In the genomic region with DNA sequence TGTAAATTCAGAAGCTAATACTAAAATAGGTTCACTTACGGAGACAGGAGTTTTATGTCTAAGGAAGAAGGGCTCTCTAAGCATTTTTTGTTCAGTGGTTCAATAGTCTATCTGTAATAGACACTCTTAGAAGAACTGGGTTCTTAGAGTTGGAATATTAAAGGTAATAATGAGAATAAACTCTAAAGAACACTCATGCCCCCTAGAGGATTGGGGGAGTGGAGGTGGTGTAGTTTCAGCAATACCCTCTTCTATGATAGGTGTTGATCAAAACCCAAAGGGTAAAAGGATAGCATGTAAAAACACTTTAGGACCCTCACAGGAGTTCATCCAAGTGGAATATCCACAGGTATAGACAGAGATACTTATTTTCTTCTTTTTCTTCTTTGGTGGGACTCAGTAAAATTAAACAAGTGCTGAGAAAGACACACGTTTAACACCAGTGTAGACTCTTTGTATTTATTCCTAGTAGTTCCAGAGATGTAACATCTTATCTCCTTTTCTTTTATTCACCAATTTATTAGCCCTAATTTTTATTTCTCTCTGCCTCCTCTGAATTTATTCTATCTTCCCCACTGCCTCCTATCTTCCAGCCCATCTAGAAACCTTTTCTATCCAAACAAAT, we compare ENCODE assay signal across 9 cellular contexts. TPM values are rescaled to one million over a fixed set of nuclear protein-coding genes. Genes with fewer than 3 reads are reported as not detected.
DNase-seq lines count a peak whose midpoint lies in the region; ATAC-seq, FAIRE-seq and TF ChIP-seq lines count a peak whose summit lies in the region.
"Had no signal": no experiment of that assay in that cellular context is flagged by ENCODE, and none has a peak within 500 bp of the region (broad histone marks: within the 10 kb centered on the region; RNA-seq: fewer than 3 reads in every experiment).

No MANE protein-coding gene starts in this region.

- intact Hi-C loops in left cardiac atrium (cut with DNase I): loop anchor here (2.0 to 5.0 kb wide), 4 partner anchors 112 to 177 kb away; no protein-coding TSS in a partner anchor

- H3F3A ChIP-seq in GM23338 (replicated peaks; ENCODE audit: low read depth): peaks cover 3% of the 10 kb centered on the region; the same call in 1 of the 2 replicates

- H3K27me3 ChIP-seq in GM23338 (ENCODE audit: insufficient read depth): no peaks in the 10 kb centered on the region
- H3K27me3 ChIP-seq in small intestine (ENCODE audit: control insufficient read depth in 2 of 2, insufficient read depth in 2 of 2, low read length in 2 of 2): no peaks in the 10 kb centered on the region

- no peaks in the 10 kb centered on the region for H4K20me1 ChIP-seq in GM23338 (replicated peaks; ENCODE audit: insufficient read depth)

- no peak overlapping the region for H2AFZ ChIP-seq in GM23338

- H3K36me3 Mint-ChIP-seq in GM23338 (ENCODE audit: low read depth): peaks cover 20% of the 10 kb centered on the region
- H3K36me3 Mint-ChIP-seq: activated naive CD8-positive, alpha-beta T cell treated with anti-CD3 and anti-CD28 coated beads, Interleukin-2, amount 10 ng/mL, durations not matched to agents 7 days and 5 days had no signal

- H3K9me3 ChIP-seq in small intestine (ENCODE audit: control insufficient read depth, low read depth): no peaks in the 10 kb centered on the region

- H3K9me2 ChIP-seq in GM23338 (ENCODE audit: insufficient read depth): no peaks in the 10 kb centered on the region

- H3K4me3 Mint-ChIP-seq in GM23338: no peak overlapping the region
- H3K4me3 Mint-ChIP-seq: activated naive CD8-positive, alpha-beta T cell treated with anti-CD3 and anti-CD28 coated beads, Interleukin-2, amount 10 ng/mL, durations not matched to agents 7 days and 5 days had no signal

- H3K4me2 ChIP-seq in GM23338: no peak overlapping the region

- H3K4me1 Mint-ChIP-seq in GM23338: no peaks in the 10 kb centered on the region
- H3K4me1 Mint-ChIP-seq: activated naive CD8-positive, alpha-beta T cell treated with anti-CD3 and anti-CD28 coated beads, Interleukin-2, amount 10 ng/mL, durations not matched to agents 7 days and 5 days had no signal

- peaks cover 2% of the 10 kb centered on the region for H3K27me3 Mint-ChIP-seq in GM23338 (ENCODE audit: insufficient read depth, low read depth, poor library complexity)

- peak; percentile 80 to 82 for TF ChIP-seq CTCF in GM23338 (conservative IDR thresholded peaks at IDR 0.05; ENCODE audit: low read depth in 2 of 2)

- peak; percentile 23 for FAIRE-seq in small intestine (lab: Jason Lieb, UNC)

- no peak overlapping the region for H3K4me3 ChIP-seq in GM23338
- H3K4me3 ChIP-seq in small intestine (ENCODE audit: low read depth in 1 of 2, low read length in 2 of 2): no peak overlapping the region

- no peaks in the 10 kb centered on the region for H3K4me1 ChIP-seq in GM23338 (ENCODE audit: insufficient read depth)
- no peaks in the 10 kb centered on the region for H3K4me1 ChIP-seq in small intestine (ENCODE audit: control insufficient read depth in 2 of 2, insufficient read depth in 1 of 2, low read depth in 1 of 2, low read length in 1 of 2)

- H3K36me3 ChIP-seq in GM23338 (ENCODE audit: insufficient read depth) (0 out of 2 replicates have a peak, but pooled peaks cover 3% of the 10 kb centered on the region), small intestine (ENCODE audit: control insufficient read depth in 2 of 2, insufficient read depth in 2 of 2, low read length in 2 of 2) (peaks cover 0 to 9% of the 10 kb centered on the region in 2 donors)

- ATAC-seq in GM23338: peak; percentile 78
- peak; percentile 41 to 74 for ATAC-seq in left cardiac atrium
- no peak for ATAC-seq in HG02759 (IDR thresholded peaks at IDR 0.05; ENCODE audit: unreplicated experiment)

- H3K79me2 ChIP-seq in GM23338 (replicated peaks; ENCODE audit: insufficient read depth): no peaks in the 10 kb centered on the region

- WGBS in small intestine, 3 donors: 67 to 83% (median 74%) methylated on average over 2 of the region's 2 CpGs

- H3K9me3 Mint-ChIP-seq in GM23338: no peaks in the 10 kb centered on the region
- H3K9me3 Mint-ChIP-seq: activated naive CD8-positive, alpha-beta T cell treated with anti-CD3 and anti-CD28 coated beads, Interleukin-2, amount 10 ng/mL, durations not matched to agents 7 days and 5 days had no signal

- DNase-seq in NOMO-1 (lab: John Stamatoyannopoulos, UW; ENCODE audit: unreplicated experiment in 2 of 2) (peak; percentile 35 to 40), NOMO-1 treated with DMSO at 0.1 percent for 48 hours (lab: John Stamatoyannopoulos, UW; ENCODE audit: unreplicated experiment) (no peak), GM23338 (ENCODE audit: low spot score) (peak; percentile 78), NCI-H2107 treated with DMSO at 0.1 percent for 48 hours (lab: John Stamatoyannopoulos, UW; ENCODE audit: unreplicated experiment) (peak; percentile 30), left cardiac atrium (no peak), small intestine (peak; percentile 62)
- peak; percentile 10 to 20 for DNase-seq in activated CD4-positive, alpha-beta T cell treated with anti-CD3 and anti-CD28 coated beads, Interleukin-2, amount 50 U/mL, for 4 hours
- DNase-seq: activated naive CD8-positive, alpha-beta T cell treated with anti-CD3 and anti-CD28 coated beads, Interleukin-2, amount 10 ng/mL, durations not matched to agents 7 days and 5 days had no signal

- H3K27ac ChIP-seq in GM23338 (ENCODE audit: low read depth) (no peak overlapping the region), small intestine (ENCODE audit: low read depth in 1 of 2, low read length in 1 of 2) (no peak overlapping the region)

- H3K27ac Mint-ChIP-seq in GM23338: no peak overlapping the region
- H3K27ac Mint-ChIP-seq: activated naive CD8-positive, alpha-beta T cell treated with anti-CD3 and anti-CD28 coated beads, Interleukin-2, amount 10 ng/mL, durations not matched to agents 7 days and 5 days had no signal

TF ChIP-seq in GM23338, 12 proteins besides CTCF, POLR2A, EP300 and RAD21 (continues in another document):
- TF ChIP-seq ZNF331 (CRISPR knock-in tag; IDR thresholded peaks at IDR 0.05; ENCODE audit: low read depth): no peak
- TF ChIP-seq ZNF114 (CRISPR knock-in tag; IDR thresholded peaks at IDR 0.05): no peak
- TF ChIP-seq, protein P1, sequence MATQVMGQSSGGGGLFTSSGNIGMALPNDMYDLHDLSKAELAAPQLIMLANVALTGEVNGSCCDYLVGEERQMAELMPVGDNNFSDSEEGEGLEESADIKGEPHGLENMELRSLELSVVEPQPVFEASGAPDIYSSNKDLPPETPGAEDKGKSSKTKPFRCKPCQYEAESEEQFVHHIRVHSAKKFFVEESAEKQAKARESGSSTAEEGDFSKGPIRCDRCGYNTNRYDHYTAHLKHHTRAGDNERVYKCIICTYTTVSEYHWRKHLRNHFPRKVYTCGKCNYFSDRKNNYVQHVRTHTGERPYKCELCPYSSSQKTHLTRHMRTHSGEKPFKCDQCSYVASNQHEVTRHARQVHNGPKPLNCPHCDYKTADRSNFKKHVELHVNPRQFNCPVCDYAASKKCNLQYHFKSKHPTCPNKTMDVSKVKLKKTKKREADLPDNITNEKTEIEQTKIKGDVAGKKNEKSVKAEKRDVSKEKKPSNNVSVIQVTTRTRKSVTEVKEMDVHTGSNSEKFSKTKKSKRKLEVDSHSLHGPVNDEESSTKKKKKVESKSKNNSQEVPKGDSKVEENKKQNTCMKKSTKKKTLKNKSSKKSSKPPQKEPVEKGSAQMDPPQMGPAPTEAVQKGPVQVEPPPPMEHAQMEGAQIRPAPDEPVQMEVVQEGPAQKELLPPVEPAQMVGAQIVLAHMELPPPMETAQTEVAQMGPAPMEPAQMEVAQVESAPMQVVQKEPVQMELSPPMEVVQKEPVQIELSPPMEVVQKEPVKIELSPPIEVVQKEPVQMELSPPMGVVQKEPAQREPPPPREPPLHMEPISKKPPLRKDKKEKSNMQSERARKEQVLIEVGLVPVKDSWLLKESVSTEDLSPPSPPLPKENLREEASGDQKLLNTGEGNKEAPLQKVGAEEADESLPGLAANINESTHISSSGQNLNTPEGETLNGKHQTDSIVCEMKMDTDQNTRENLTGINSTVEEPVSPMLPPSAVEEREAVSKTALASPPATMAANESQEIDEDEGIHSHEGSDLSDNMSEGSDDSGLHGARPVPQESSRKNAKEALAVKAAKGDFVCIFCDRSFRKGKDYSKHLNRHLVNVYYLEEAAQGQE (IDR thresholded peaks at IDR 0.05; ENCODE audit: unreplicated experiment): no peak
- no peak for TF ChIP-seq CREB1 (CRISPR knock-in tag; IDR thresholded peaks at IDR 0.05; ENCODE audit: low read depth)
- no peak for TF ChIP-seq NANOG (IDR thresholded peaks at IDR 0.05; ENCODE audit: borderline replicate concordance)

RNA-seq across cellular contexts. Expression of a gene that starts 25.7 kb away (rescaled TPM):
- total RNA-seq in GM23338 (2014; rRNA removed; shearing (Covaris generic)): 22.5 and 26.2 TPM in 2 replicates
- 61.1 and 63.5 TPM in 2 replicates for polyA plus RNA-seq in GM23338 (2016; fragmentation: Nextera tagmentation; extraction: Ambion mirVana)
- under 1 TPM in 1 of 2 donors, not detected in 1; 0.62 TPM for total RNA-seq in left cardiac atrium
- 1 to 10 TPM in 2 of 3 donors, not detected in 1; 3.8 to 9.3 TPM for polyA plus RNA-seq in small intestine

Comparison
In these comparisons a context has a peak if more than half of its experiments do, and no peak if none do; other contexts are left out.
1. DNase-seq: peak in NOMO-1 (2 of 2), GM23338 (single experiment), NCI-H2107 treated with DMSO at 0.1 percent for 48 hours (single experiment), activated CD4-positive, alpha-beta T cell treated with anti-CD3 and anti-CD28 coated beads, Interleukin-2, amount 50 U/mL, for 4 hours (2 of 2) and small intestine (single experiment); none in NOMO-1 treated with DMSO at 0.1 percent for 48 hours (single experiment) and left cardiac atrium (single experiment).
2. RNA of a gene that starts 25.7 kb away (total RNA-seq): 22.5 to 26.2 TPM in GM23338; 0.62 TPM in left cardiac atrium; every median in the first group is over 10 times any median in the second.